In genomic region chr22:35361001-35361551, GRCh38 we compare ENCODE assay signal across 24 cellular contexts. TPM values are rescaled to one million over a fixed set of nuclear protein-coding genes. Genes with fewer than 3 reads are reported as not detected.
DNase-seq lines count a peak whose midpoint lies in the region; ATAC-seq, FAIRE-seq and TF ChIP-seq lines count a peak whose summit lies in the region.
"Had no signal": no experiment of that assay in that cellular context is flagged by ENCODE, and none has a peak within 500 bp of the region (broad histone marks: within the 10 kb centered on the region; RNA-seq: fewer than 3 reads in every experiment).

No MANE protein-coding gene starts in this region.

- no peak for FAIRE-seq in A549 (lab: Jason Lieb, UNC)
- no peak for FAIRE-seq in kidney (lab: Jason Lieb, UNC)
- FAIRE-seq: GM12878, GM19239 had no signal

- no peak overlapping the region for H2BK5ac ChIP-seq in trophoblast cell (ENCODE audit: low read depth, low read length, poor library complexity)

- no peak overlapping the region for H2AFZ ChIP-seq in OCI-LY3 (ENCODE audit: low read depth, low read length)
- H2AFZ ChIP-seq in trophoblast cell (ENCODE audit: insufficient read depth, low read length, poor library complexity) = no peak overlapping the region
- H2AFZ ChIP-seq: GM23248 had no signal

- H3K36me3 Mint-ChIP-seq in activated naive CD8-positive, alpha-beta T cell treated with anti-CD3 and anti-CD28 coated beads, Interleukin-2, amount 50 U/mL, for 24 hours (ENCODE audit: low read depth) = no peaks in the 10 kb centered on the region
- no peaks in the 10 kb centered on the region for H3K36me3 Mint-ChIP-seq in MCF 10A (ENCODE audit: insufficient read depth, unreplicated experiment)
- H3K36me3 Mint-ChIP-seq in activated T-helper 17 cell treated with anti-CD3 and anti-CD28 coated beads, Interleukin-2, amount 50 U/mL, for 72 hours (ENCODE audit: low read depth) = no peaks in the 10 kb centered on the region
- H3K36me3 Mint-ChIP-seq: CD4-positive, CD25-positive, alpha-beta regulatory T cell; CD8-positive, alpha-beta memory T cell had no signal

- H3K4me3 ChIP-seq in A549 (no peak overlapping the region), OCI-LY3 (ENCODE audit: low read length) (no peak overlapping the region), kidney (ENCODE audit: low read length in 2 of 2) (no peak overlapping the region), trophoblast cell (ENCODE audit: low read depth, low read length) (no peak overlapping the region)
- H3K4me3 ChIP-seq: GM12878, GM23248, HAP-1 had no signal

- H3K36me3 ChIP-seq in OCI-LY3 (replicated peaks; ENCODE audit: low read depth, low read length) (peaks cover 2% of the 10 kb centered on the region), kidney (ENCODE audit: control insufficient read depth in 1 of 2, insufficient read depth in 2 of 2, low read length in 2 of 2) (no peaks in the 10 kb centered on the region), trophoblast cell (ENCODE audit: control insufficient read depth in 1 of 2, insufficient read depth in 2 of 2, low read length in 2 of 2) (no peaks in the 10 kb centered on the region)
- H3K36me3 ChIP-seq: BE2C, HAP-1 had no signal

- H4K8ac ChIP-seq in trophoblast cell (ENCODE audit: low read depth, low read length) = no peak overlapping the region

- H3K18ac ChIP-seq in trophoblast cell (ENCODE audit: low read length) = no peak overlapping the region

- H3K4me2 ChIP-seq in A549 (0 out of 3 replicates have a peak overlapping the region, but pooled peaks have one; percentile 10), OCI-LY3 (ENCODE audit: low read length) (peak overlapping the region; percentile 8; the same call in 1 of the 2 replicates), trophoblast cell (ENCODE audit: low read length) (no peak overlapping the region)

- no peaks in the 10 kb centered on the region for H3K79me2 ChIP-seq in OCI-LY3 (ENCODE audit: low read length)
- no peaks in the 10 kb centered on the region for H3K79me2 ChIP-seq in trophoblast cell (ENCODE audit: control insufficient read depth, insufficient read depth, low read length, poor library complexity)

- TF ChIP-seq CTCF in A549 (IDR thresholded peaks at IDR 0.05) (no peak), OCI-LY3 (IDR thresholded peaks at IDR 0.05; ENCODE audit: low read depth, low read length) (no peak), kidney (IDR thresholded peaks at IDR 0.05; ENCODE audit: borderline replicate concordance, extremely low read depth, insufficient read depth) (no peak), MCF 10A (IDR thresholded peaks at IDR 0.05; ENCODE audit: unreplicated experiment) (no peak)

- ATAC-seq in A549 = no peak
- no peak for ATAC-seq in activated naive CD8-positive, alpha-beta T cell treated with anti-CD3 and anti-CD28 coated beads, Interleukin-2, amount 50 U/mL, for 24 hours
- ATAC-seq in activated T-helper 17 cell treated with anti-CD3 and anti-CD28 coated beads, Interleukin-2, amount 50 U/mL, for 72 hours (replicated peaks) = no peak
- no peak for ATAC-seq in HG03354 (IDR thresholded peaks at IDR 0.05; ENCODE audit: poor library complexity, severe bottlenecking, unreplicated experiment)
- ATAC-seq: GM12878 had no signal

- no TSS peak for BruUV-seq in MCF 10A (replicated peaks; lab: Mats Ljungman, UMichigan)

- no peaks in the 10 kb centered on the region for H3K9me3 Mint-ChIP-seq in activated naive CD8-positive, alpha-beta T cell treated with anti-CD3 and anti-CD28 coated beads, Interleukin-2, amount 50 U/mL, for 24 hours
- no peaks in the 10 kb centered on the region for H3K9me3 Mint-ChIP-seq in MCF 10A (ENCODE audit: unreplicated experiment)
- H3K9me3 Mint-ChIP-seq in activated T-helper 17 cell treated with anti-CD3 and anti-CD28 coated beads, Interleukin-2, amount 50 U/mL, for 72 hours = no peaks in the 10 kb centered on the region
- H3K9me3 Mint-ChIP-seq: CD4-positive, CD25-positive, alpha-beta regulatory T cell; CD8-positive, alpha-beta memory T cell had no signal

- no peak for TF ChIP-seq EP300 in A549 (IDR thresholded peaks at IDR 0.05)

- no peak overlapping the region for H3K4me3 Mint-ChIP-seq in activated naive CD8-positive, alpha-beta T cell treated with anti-CD3 and anti-CD28 coated beads, Interleukin-2, amount 50 U/mL, for 24 hours
- no peak overlapping the region for H3K4me3 Mint-ChIP-seq in MCF 10A (ENCODE audit: unreplicated experiment)
- H3K4me3 Mint-ChIP-seq in activated T-helper 17 cell treated with anti-CD3 and anti-CD28 coated beads, Interleukin-2, amount 50 U/mL, for 72 hours = no peak overlapping the region
- H3K4me3 Mint-ChIP-seq: CD4-positive, CD25-positive, alpha-beta regulatory T cell; CD8-positive, alpha-beta memory T cell had no signal

- no peaks in the 10 kb centered on the region for H3K9me3 ChIP-seq in A549
- no peaks in the 10 kb centered on the region for H3K9me3 ChIP-seq in OCI-LY3 (ENCODE audit: insufficient read depth, low read length)
- H3K9me3 ChIP-seq in kidney (ENCODE audit: control insufficient read depth in 1 of 2, low read length in 2 of 2) = no peaks in the 10 kb centered on the region
- peaks cover 2% of the 10 kb centered on the region for H3K9me3 ChIP-seq in trophoblast cell (ENCODE audit: insufficient read depth, low read depth, low read length)
- H3K9me3 ChIP-seq: BE2C, HAP-1 had no signal

- no peaks in the 10 kb centered on the region for H4K20me1 ChIP-seq in OCI-LY3 (ENCODE audit: insufficient read depth, low read length)

- no peak overlapping the region for H4K91ac ChIP-seq in trophoblast cell (ENCODE audit: low read depth, low read length)

- intact Hi-C loops in kidney (cut with DNase I) (no loop called here), MCF 10A (cut with micrococcal nuclease) (no loop called here)

- CTCF ChIA-PET in A549 (lab: Yijun Ruan, JAX) = interaction anchor here (0.7 to 2.9 kb wide), 5 partner anchors 9 to 222 kb away, joined by 3 to 11 read pairs (median 4); no protein-coding TSS in a partner anchor
- CTCF ChIA-PET in MCF 10A (lab: Yijun Ruan, JAX) = interaction anchor here (0.6 kb wide), 2 partner anchors 26 to 28 kb away, joined by 3 to 5 read pairs; no protein-coding TSS in a partner anchor

- peak overlapping the region; percentile 22 to 42; a peak in 3 of 6 replicates for H3K27ac ChIP-seq in A549
- H3K27ac ChIP-seq in OCI-LY3 (ENCODE audit: low read length) = peak overlapping the region; percentile 9; the same call in 1 of the 2 replicates
- H3K27ac ChIP-seq in kidney (ENCODE audit: low read depth in 2 of 2, low read length in 2 of 2) = peak overlapping the region; percentile 43 to 69
- H3K27ac ChIP-seq in trophoblast cell (ENCODE audit: low read depth, low read length) = no peak overlapping the region
- H3K27ac ChIP-seq: GM23248, HL-60 had no signal

- no peak overlapping the region for H3K14ac ChIP-seq in trophoblast cell (ENCODE audit: low read length)

- H4K12ac ChIP-seq in trophoblast cell (ENCODE audit: low read depth, low read length) = peak overlapping the region; percentile 2

- H3K9ac ChIP-seq in OCI-LY3 (ENCODE audit: low read length) = peak overlapping the region; percentile 3; the same call in 1 of the 2 replicates
- no peak overlapping the region for H3K9ac ChIP-seq in kidney (ENCODE audit: low read length in 2 of 2)
- H3K9ac ChIP-seq in trophoblast cell (ENCODE audit: low read length) = no peak overlapping the region
- H3K9ac ChIP-seq: GM23248 had no signal

- TF ChIP-seq RAD21 in A549 (conservative IDR thresholded peaks at IDR 0.05 in 1 of 2, IDR thresholded peaks at IDR 0.05 in 1 of 2) = no peak

- 58% methylated on average over 2 of the region's 6 CpGs for WGBS in A549 (ENCODE audit: missing lambda C conversion rate)
- WGBS in trophoblast cell (ENCODE audit: extremely low coverage, insufficient coverage, insufficient read length) = no CpG with 5 or more reads among the region's 6 CpGs

- no peak overlapping the region for H3K23ac ChIP-seq in trophoblast cell (ENCODE audit: low read length)

- DNase-seq in A549 (ENCODE audit: low read depth in 1 of 2, low spot score in 1 of 2) (no peak), kidney (no peak), trophoblast cell (no peak), MCF 10A (ENCODE audit: unreplicated experiment) (no peak)
- DNase-seq in activated naive CD8-positive, alpha-beta T cell treated with anti-CD3 and anti-CD28 coated beads, Interleukin-2, amount 50 U/mL, for 24 hours = no peak
- DNase-seq: 8988T; BE2C; C1 segment of cervical spinal cord; CD4-positive, CD25-positive, alpha-beta regulatory T cell; CD8-positive, alpha-beta memory T cell; COR-L47; DMS 273 treated with DMSO at 0.1 percent for 48 hours; DMS53; DND-41; EL; GM23248; IMR-90 had no signal

- H3K4me1 ChIP-seq in A549 = peaks cover 55% of the 10 kb centered on the region
- peaks cover 83% of the 10 kb centered on the region for H3K4me1 ChIP-seq in OCI-LY3 (ENCODE audit: low read length)
- no peaks in the 10 kb centered on the region for H3K4me1 ChIP-seq in kidney (ENCODE audit: control insufficient read depth in 1 of 2, insufficient read depth in 1 of 2, low read depth in 1 of 2, low read length in 2 of 2)
- peaks cover 2 to 6% of the 10 kb centered on the region in 2 experiments for H3K4me1 ChIP-seq in trophoblast cell (ENCODE audit: control insufficient read depth in 1 of 2, insufficient read depth in 2 of 2, low read length in 2 of 2)
- H3K4me1 ChIP-seq: BE2C, HAP-1 had no signal

- no peak overlapping the region for H3K4ac ChIP-seq in trophoblast cell (ENCODE audit: low read depth, low read length)

- H3K27me3 Mint-ChIP-seq in activated naive CD8-positive, alpha-beta T cell treated with anti-CD3 and anti-CD28 coated beads, Interleukin-2, amount 50 U/mL, for 24 hours = peaks cover 15% of the 10 kb centered on the region
- no peaks in the 10 kb centered on the region for H3K27me3 Mint-ChIP-seq in MCF 10A (ENCODE audit: insufficient read depth, unreplicated experiment)
- H3K27me3 Mint-ChIP-seq in activated T-helper 17 cell treated with anti-CD3 and anti-CD28 coated beads, Interleukin-2, amount 50 U/mL, for 72 hours = peaks cover 5% of the 10 kb centered on the region

- H2BK12ac ChIP-seq in trophoblast cell (ENCODE audit: low read length) = no peak overlapping the region

- POLR2A ChIA-PET in A549 (lab: Yijun Ruan, JAX) = no interaction called here
- POLR2A ChIA-PET in MCF 10A (lab: Yijun Ruan, JAX) = no interaction called here

- no peaks in the 10 kb centered on the region for H3K27me3 ChIP-seq in OCI-LY3 (ENCODE audit: low read depth, low read length)
- H3K27me3 ChIP-seq in trophoblast cell (ENCODE audit: insufficient read depth, low read length) = no peaks in the 10 kb centered on the region
- H3K27me3 ChIP-seq: BE2C had no signal

- H3K4me1 Mint-ChIP-seq in activated naive CD8-positive, alpha-beta T cell treated with anti-CD3 and anti-CD28 coated beads, Interleukin-2, amount 50 U/mL, for 24 hours = peaks cover 4% of the 10 kb centered on the region
- peaks cover 8% of the 10 kb centered on the region for H3K4me1 Mint-ChIP-seq in MCF 10A (ENCODE audit: insufficient read depth, unreplicated experiment)
- no peaks in the 10 kb centered on the region for H3K4me1 Mint-ChIP-seq in activated T-helper 17 cell treated with anti-CD3 and anti-CD28 coated beads, Interleukin-2, amount 50 U/mL, for 72 hours
- H3K4me1 Mint-ChIP-seq: CD4-positive, CD25-positive, alpha-beta regulatory T cell; CD8-positive, alpha-beta memory T cell had no signal

- TF ChIP-seq POLR2A in A549 (IDR thresholded peaks at IDR 0.05; ENCODE audit: low read length) = no peak

- no peak overlapping the region for H2BK120ac ChIP-seq in trophoblast cell (ENCODE audit: insufficient read depth, low read length, poor library complexity)

- H3K27ac Mint-ChIP-seq in activated naive CD8-positive, alpha-beta T cell treated with anti-CD3 and anti-CD28 coated beads, Interleukin-2, amount 50 U/mL, for 24 hours = no peak overlapping the region
- H3K27ac Mint-ChIP-seq in MCF 10A (ENCODE audit: low read depth, unreplicated experiment) = no peak overlapping the region
- no peak overlapping the region for H3K27ac Mint-ChIP-seq in activated T-helper 17 cell treated with anti-CD3 and anti-CD28 coated beads, Interleukin-2, amount 50 U/mL, for 72 hours
- H3K27ac Mint-ChIP-seq: CD4-positive, CD25-positive, alpha-beta regulatory T cell; CD8-positive, alpha-beta memory T cell had no signal

- H3K79me1 ChIP-seq in trophoblast cell (ENCODE audit: low read length) = no peaks in the 10 kb centered on the region

- no peak overlapping the region for H2AK5ac ChIP-seq in trophoblast cell (ENCODE audit: low read length)

RNA-seq across cellular contexts. Expression of gene HMOX1, which starts 19.8 kb away (rescaled TPM):
- polyA plus RNA-seq in A549 (2011; rRNA removed) (97.7 and 129 TPM in 2 replicates), A549 (2017; fragmentation: RNase III; extraction: RNeasy Plus Mini Kit Qiagen cat#74134 plus additional on column Dnase treatment) (374 to 506 TPM (median 426 TPM) in 3 replicates), kidney (ENCODE audit: insufficient read depth, low read depth, low replicate concordance) (234 TPM)
- 295 and 372 TPM in 2 replicates for polyA plus RNA-seq in A549 (2012; cell fraction: cytosol; rRNA removed)
- 385 and 449 TPM in 2 replicates for polyA plus RNA-seq in A549 (2012; cell fraction: nucleus; rRNA removed)
- 71.2 and 79.3 TPM in 2 replicates for polyA minus RNA-seq in A549 (2011; rRNA and poly(A)+ RNA removed)
- total RNA-seq in kidney (37.7 TPM), MCF 10A (2022) (1.9 and 2.5 TPM in 2 replicates)
- 298 and 341 TPM in 2 replicates for polyA plus RNA-seq in trophoblast cell (2013)
- total RNA-seq in activated T-helper 17 cell treated with anti-CD3 and anti-CD28 coated beads, Interleukin-2, amount 50 U/mL, for 72 hours = 1 to 10 TPM; 3.5 to 7.3 TPM
- total RNA-seq: CD4-positive, CD25-positive, alpha-beta regulatory T cell had no signal

RNA-seq across cellular contexts. Expression of gene MCM5, which starts 38.9 kb away (rescaled TPM):
- 44.5 and 50.2 TPM in 2 replicates for polyA plus RNA-seq in A549 (2011; rRNA removed)
- 111 and 131 TPM in 2 replicates for polyA plus RNA-seq in A549 (2012; cell fraction: cytosol; rRNA removed)
- 252 and 280 TPM in 2 replicates for polyA plus RNA-seq in A549 (2012; cell fraction: nucleus; rRNA removed)
- polyA plus RNA-seq in A549 (2017; fragmentation: RNase III; extraction: RNeasy Plus Mini Kit Qiagen cat#74134 plus additional on column Dnase treatment) = 94.4 to 99.1 TPM (median 98.1 TPM) in 3 replicates
- 92.2 and 97.7 TPM in 2 replicates for polyA minus RNA-seq in A549 (2011; rRNA and poly(A)+ RNA removed)
- 26.4 TPM for total RNA-seq in kidney
- 10.2 TPM for polyA plus RNA-seq in kidney (ENCODE audit: insufficient read depth, low read depth, low replicate concordance)
- polyA plus RNA-seq in trophoblast cell (2013) = 35.5 and 35.9 TPM in 2 replicates
- 26.2 and 35.0 TPM in 2 replicates for total RNA-seq in MCF 10A (2022)
- 100 to 1,000 TPM; 124 to 273 TPM for total RNA-seq in activated T-helper 17 cell treated with anti-CD3 and anti-CD28 coated beads, Interleukin-2, amount 50 U/mL, for 72 hours
